ENCODE assay signal across 22 cellular contexts in the genomic region with DNA sequence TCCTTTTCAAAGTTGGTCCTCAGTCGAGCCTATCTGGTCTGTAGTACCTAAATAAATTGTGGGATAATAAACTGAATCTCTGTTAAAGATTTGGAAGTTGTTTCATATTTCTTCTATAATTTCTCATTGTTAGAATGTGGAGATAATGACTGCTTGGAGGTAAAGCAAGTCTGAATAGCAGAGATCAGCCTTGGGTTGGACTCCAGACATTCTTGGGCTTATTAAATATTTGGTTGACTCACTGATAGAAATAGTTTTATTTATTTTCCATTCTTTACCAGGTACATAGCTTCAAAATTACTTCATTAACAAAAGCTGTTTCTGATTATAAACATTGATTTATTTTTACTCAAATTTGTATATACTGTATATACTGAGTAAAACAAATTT.
"Had no signal": no experiment of that assay in that cellular context is flagged by ENCODE, and none has a peak within 500 bp of the region (broad histone marks: within the 10 kb centered on the region; RNA-seq: fewer than 3 reads in every experiment).

No MANE protein-coding gene starts in this region.

- H3K4me3 Mint-ChIP-seq: activated naive CD8-positive, alpha-beta T cell treated with anti-CD3 and anti-CD28 coated beads for 36 hours; activated T-cell treated with anti-CD3 and anti-CD28 coated beads, Interleukin-2, amount 50 U/mL, for 72 hours; brain; nephron progenitor cell; T-helper 2 cell treated with Interferon-gamma antibody and Interleukin-4, amounts not matched to agents 5 μg/mL and 100 μg/mL, for 36 hours had no signal

- H3K4me3 ChIP-seq: colonic mucosa, lower lobe of right lung, tibial artery had no signal

- H3K27me3 Mint-ChIP-seq: activated naive CD8-positive, alpha-beta T cell treated with anti-CD3 and anti-CD28 coated beads for 36 hours; brain had no signal

- H3K27ac ChIP-seq: colonic mucosa, lower lobe of right lung, tibial artery had no signal

- H3K36me3 ChIP-seq: colonic mucosa, lower lobe of right lung, tibial artery had no signal

- H3K9me3 ChIP-seq: colonic mucosa, lower lobe of right lung, tibial artery had no signal

- H3K27me3 ChIP-seq: colonic mucosa, tibial artery had no signal

- ATAC-seq: activated T-cell treated with anti-CD3 and anti-CD28 coated beads, Interleukin-2, amount 50 U/mL, for 72 hours; stimulated activated naive CD8-positive, alpha-beta T cell treated with anti-CD3 and anti-CD28 coated beads, Interleukin-15, Interleukin-2, amounts not matched to agents 100 U/mL and 50 U/mL, for 24 hours had no signal

- FAIRE-seq: keratinocyte, TTC549 had no signal

- H3K9me3 Mint-ChIP-seq: activated naive CD8-positive, alpha-beta T cell treated with anti-CD3 and anti-CD28 coated beads for 36 hours; brain; T-helper 2 cell treated with Interferon-gamma antibody and Interleukin-4, amounts not matched to agents 5 μg/mL and 100 μg/mL, for 36 hours had no signal

- H3K36me3 Mint-ChIP-seq: activated naive CD8-positive, alpha-beta T cell treated with anti-CD3 and anti-CD28 coated beads for 36 hours had no signal

- H3K27ac Mint-ChIP-seq: activated naive CD8-positive, alpha-beta T cell treated with anti-CD3 and anti-CD28 coated beads for 36 hours; activated T-cell treated with anti-CD3 and anti-CD28 coated beads, Interleukin-2, amount 50 U/mL, for 72 hours; T-helper 2 cell treated with Interferon-gamma antibody and Interleukin-4, amounts not matched to agents 5 μg/mL and 100 μg/mL, for 36 hours had no signal

- DNase-seq: activated CD4-positive, alpha-beta T cell treated with anti-CD3 and anti-CD28 coated beads, Interleukin-2, amount 50 U/mL, for 4 hours; activated effector memory CD4-positive, alpha-beta T cell treated with anti-CD3 and anti-CD28 coated beads, Interleukin-2, amount 50 U/mL, for 16 hours; activated naive CD8-positive, alpha-beta T cell treated with anti-CD3 and anti-CD28 coated beads for 36 hours; activated T-cell treated with anti-CD3 and anti-CD28 coated beads, Interleukin-2, amount 50 U/mL, for 72 hours; caudate nucleus; colonic mucosa; foreskin melanocyte; glutamatergic neuron; hypothalamus; lower lobe of right lung; nephron progenitor cell; occipital lobe; posterior cingulate gyrus; retina; stimulated activated CD4-positive, alpha-beta T cell treated with anti-CD3 and anti-CD28 coated beads, Interleukin-2, amount 100 ng/mL, for 24 hours; stimulated activated naive CD8-positive, alpha-beta T cell treated with anti-CD3 and anti-CD28 coated beads, Interleukin-15, Interleukin-2, amounts not matched to agents 100 U/mL and 50 U/mL, for 24 hours; substantia nigra; tibial artery had no signal
